22 cellular contexts compared by ENCODE assay signal in genomic region chr9:75941577-75942311, GRCh38. TPM values are rescaled to one million over a fixed set of nuclear protein-coding genes. Genes with fewer than 3 reads are reported as not detected.
DNase-seq lines count a peak whose midpoint lies in the region; ATAC-seq and TF ChIP-seq lines count a peak whose summit lies in the region.
"Had no signal": no experiment of that assay in that cellular context is flagged by ENCODE, and none has a peak within 500 bp of the region (broad histone marks: within the 10 kb centered on the region; RNA-seq: fewer than 3 reads in every experiment).

No MANE protein-coding gene starts in this region.

- H3K4me3 Mint-ChIP-seq in MCF 10A (ENCODE audit: unreplicated experiment), result no peak overlapping the region

- no peaks in the 10 kb centered on the region for H3K27me3 Mint-ChIP-seq in MCF 10A (ENCODE audit: insufficient read depth, unreplicated experiment)

- intact Hi-C loops in breast epithelium (cut with DNase I; ENCODE audit: low total_unique reads) (no loop called here), MCF 10A (cut with micrococcal nuclease) (no loop called here), mammary epithelial cell (cut with micrococcal nuclease) (no loop called here), mucosa of descending colon (cut with DNase I, micrococcal nuclease) (no loop called here)

- H3K9me3 ChIP-seq in breast epithelium, result no peaks in the 10 kb centered on the region
- H3K9me3 ChIP-seq in mammary epithelial cell (replicated peaks; ENCODE audit: insufficient read depth, low read length), result no peaks in the 10 kb centered on the region
- no peaks in the 10 kb centered on the region for H3K9me3 ChIP-seq in mucosa of descending colon
- H3K9me3 ChIP-seq: MG63 had no signal

- TF ChIP-seq POLR2A in breast epithelium (IDR thresholded peaks at IDR 0.05), result no peak

- peak overlapping the region; percentile 19 for H2AFZ ChIP-seq in mammary epithelial cell (ENCODE audit: low read depth, low read length)
- H2AFZ ChIP-seq: GM23248 had no signal

- BruUV-seq in MCF 10A (replicated peaks; lab: Mats Ljungman, UMichigan), result no TSS peak
- no TSS peak for BruUV-seq in mammary epithelial cell (replicated peaks; lab: Mats Ljungman, UMichigan)

- peak in 1 of 2 donors; percentile 20 for DNase-seq in breast epithelium (ENCODE audit: low spot score in 2 of 2)
- no peak for DNase-seq in MCF 10A (ENCODE audit: unreplicated experiment)
- no peak for DNase-seq in mammary epithelial cell
- peak in 1 of 3 donors; percentile 27 for DNase-seq in mucosa of descending colon
- no peak for DNase-seq in activated CD4-positive, alpha-beta T cell treated with anti-CD3 and anti-CD28 coated beads, Interleukin-2, amount 50 U/mL, for 4 hours
- DNase-seq in superior temporal gyrus (ENCODE audit: extremely low spot score), result no peak
- DNase-seq: Calu3, GM23248, H7, KBM-7, MG63, NCI-H1048, NCI-H1417, NCI-H1694, NCI-H2081 treated with DMSO at 0.1 percent for 48 hours, NCI-H2227 treated with DMSO at 0.1 percent for 48 hours, NCI-H526 treated with DMSO at 0.1 percent for 48 hours, SHP77 had no signal

- H3K4me1 ChIP-seq in breast epithelium (no peaks in the 10 kb centered on the region), mammary epithelial cell (ENCODE audit: insufficient read depth, low read length) (peaks cover 21% of the 10 kb centered on the region), mucosa of descending colon (ENCODE audit: low read depth) (peaks cover 6% of the 10 kb centered on the region)

- dilution Hi-C loops in mammary epithelial cell (cut with HindIII; ENCODE audit: low sequenced_read_pairs), result no loop called here

- no peak overlapping the region for H3K27ac Mint-ChIP-seq in MCF 10A (ENCODE audit: low read depth, unreplicated experiment)

- no peaks in the 10 kb centered on the region for H3K79me2 ChIP-seq in mammary epithelial cell (ENCODE audit: insufficient read depth, low read length)

- no peaks in the 10 kb centered on the region for H3K4me1 Mint-ChIP-seq in MCF 10A (ENCODE audit: insufficient read depth, unreplicated experiment)

- H3K9ac ChIP-seq in mammary epithelial cell (ENCODE audit: insufficient read depth, low read length), result peak overlapping the region; percentile 25
- H3K9ac ChIP-seq: GM23248 had no signal

- H4K20me1 ChIP-seq in mammary epithelial cell (ENCODE audit: insufficient read depth, low read length), result no peaks in the 10 kb centered on the region

- H3K36me3 ChIP-seq in breast epithelium (no peaks in the 10 kb centered on the region), mammary epithelial cell (ENCODE audit: insufficient read depth, low read length) (no peaks in the 10 kb centered on the region), mucosa of descending colon (ENCODE audit: low read depth) (no peaks in the 10 kb centered on the region)
- H3K36me3 ChIP-seq: MG63 had no signal

- 68% methylated on average over 15 of the region's 16 CpGs for WGBS in mammary epithelial cell (ENCODE audit: low coverage, missing lambda C conversion rate)

- H3K27me3 ChIP-seq in breast epithelium, result no peaks in the 10 kb centered on the region
- no peaks in the 10 kb centered on the region for H3K27me3 ChIP-seq in mammary epithelial cell (ENCODE audit: insufficient read depth, low read length)
- H3K27me3 ChIP-seq: MG63 had no signal

- H3K4me3 ChIP-seq in breast epithelium, result no peak overlapping the region
- H3K4me3 ChIP-seq in mammary epithelial cell (replicated peaks in 1 of 3; ENCODE audit: insufficient read depth in 1 of 3, low read depth in 2 of 3, low read length in 3 of 3), result no peak overlapping the region
- H3K4me3 ChIP-seq in mucosa of descending colon, result no peak overlapping the region
- H3K4me3 ChIP-seq: GM23248, MG63 had no signal

- H3K4me2 ChIP-seq in mammary epithelial cell (ENCODE audit: insufficient read depth, low read depth, low read length), result no peak overlapping the region

- no peaks in the 10 kb centered on the region for H3K36me3 Mint-ChIP-seq in MCF 10A (ENCODE audit: insufficient read depth, unreplicated experiment)

- peak overlapping the region; percentile 28 to 64 for H3K27ac ChIP-seq in breast epithelium
- peak overlapping the region; percentile 81 for H3K27ac ChIP-seq in mammary epithelial cell (ENCODE audit: insufficient read depth, low read depth, low read length)
- H3K27ac ChIP-seq: GM23248, RWPE1 had no signal

- POLR2A ChIA-PET in MCF 10A (lab: Yijun Ruan, JAX), result no interaction called here

- CTCF ChIA-PET in MCF 10A (lab: Yijun Ruan, JAX) (interaction anchor here (0.9 kb wide), 1 partner anchor 29 kb away, joined by 3 read pairs; no protein-coding TSS in a partner anchor), mammary epithelial cell (lab: Charles Lee; ENCODE audit: low non-redundant PET) (no interaction called here)

- peaks cover 51% of the 10 kb centered on the region for H3K9me3 Mint-ChIP-seq in MCF 10A (ENCODE audit: unreplicated experiment)

- ATAC-seq in mucosa of descending colon, result peak; percentile 26
- no peak for ATAC-seq in GM19324 (IDR thresholded peaks at IDR 0.05; ENCODE audit: low FRiP score, unreplicated experiment)
- ATAC-seq in HG03520 (IDR thresholded peaks at IDR 0.05; ENCODE audit: unreplicated experiment), result no peak
- ATAC-seq: Panc1 had no signal

- in situ Hi-C loops in mammary epithelial cell (cut with MboI; ENCODE audit: low sequenced_read_pairs in 2 of 2), result no loop called here

- TF ChIP-seq CTCF in breast epithelium (IDR thresholded peaks at IDR 0.05), result no peak
- TF ChIP-seq CTCF in MCF 10A (IDR thresholded peaks at IDR 0.05; ENCODE audit: unreplicated experiment), result no peak
- no peak for TF ChIP-seq CTCF in mammary epithelial cell (conservative IDR thresholded peaks at IDR 0.05 in 1 of 2, IDR thresholded peaks at IDR 0.05 in 1 of 2; ENCODE audit: extremely low read depth in 1 of 2, insufficient read depth in 1 of 2, low read depth in 1 of 2, low read length in 2 of 2)
- TF ChIP-seq CTCF in mucosa of descending colon (IDR thresholded peaks at IDR 0.05), result no peak

RNA-seq across cellular contexts. Expression of gene PCSK5, which starts 51.3 kb away (rescaled TPM):
- 10 to 100 TPM; 12.7 to 21.0 (median 19.0) TPM for total RNA-seq in breast epithelium
- 0.20 TPM in 1 of 2 replicates, not detected in the other for total RNA-seq in MCF 10A (2022)
- 10 to 100 TPM in 1 of 2 donors, 1 to 10 TPM in 1; 2.7 to 15.2 TPM for total RNA-seq in mammary epithelial cell
- polyA plus RNA-seq in mammary epithelial cell, result 2.1 TPM
- polyA minus RNA-seq in mammary epithelial cell, result 1.4 TPM
- 10 to 100 TPM; 44.3 to 82.0 (median 53.3) TPM for total RNA-seq in mucosa of descending colon
